ENCODE assay signal across 9 cellular contexts in the genomic region with DNA sequence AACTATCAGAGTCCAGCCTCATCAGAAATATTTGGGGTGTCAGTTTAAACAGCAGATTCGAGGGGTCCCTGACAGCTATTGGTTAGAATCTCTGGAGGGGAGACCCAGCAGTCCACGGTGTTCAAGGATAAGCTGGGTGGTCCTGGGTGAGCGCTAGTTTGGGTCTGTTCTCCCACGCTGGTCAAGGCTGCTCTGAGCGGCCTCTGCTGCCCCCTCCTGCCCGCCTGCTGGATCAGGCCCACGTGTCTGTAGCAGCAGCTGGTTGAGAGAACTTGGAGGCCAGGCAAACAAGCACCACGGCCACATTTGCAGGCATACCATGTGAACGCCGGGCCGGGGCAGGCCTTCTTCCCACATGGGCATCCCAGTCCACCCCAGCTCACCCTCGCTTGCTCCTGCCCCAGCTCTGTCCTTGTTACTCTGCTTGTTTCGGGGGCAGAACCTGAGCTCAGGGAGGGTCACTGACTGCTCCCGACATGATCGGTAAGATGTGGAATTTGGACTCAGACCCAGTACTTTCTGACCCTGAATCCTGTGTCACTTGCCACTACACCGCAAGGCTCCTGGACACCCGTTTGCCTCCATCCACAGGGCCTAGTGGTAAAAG. TPM values are rescaled to one million over a fixed set of nuclear protein-coding genes. Genes with fewer than 3 reads are reported as not detected.
DNase-seq lines count a peak whose midpoint lies in the region; ATAC-seq and TF ChIP-seq lines count a peak whose summit lies in the region.
"Had no signal": no experiment of that assay in that cellular context is flagged by ENCODE, and none has a peak within 500 bp of the region (broad histone marks: within the 10 kb centered on the region; RNA-seq: fewer than 3 reads in every experiment).

No MANE protein-coding gene starts in this region.

- DNase-seq in NCI-H345 (lab: John Stamatoyannopoulos, UW) (peak; percentile 12), NCI-H345 treated with DMSO at 0.1 percent for 48 hours (lab: John Stamatoyannopoulos, UW; ENCODE audit: unreplicated experiment) (no peak), Kasumi-1 (lab: John Stamatoyannopoulos, UW) (peak; percentile 37 to 39), Right ventricle myocardium superior (peak; percentile 76), prostate gland (ENCODE audit: low spot score) (peak; percentile 46)
- peak; percentile 21 for DNase-seq in activated CD4-positive, alpha-beta memory T cell treated with anti-CD3 and anti-CD28 coated beads, Interleukin-2, amount 10 ng/mL, durations not matched to agents 7 days and 5 days

- no peaks in the 10 kb centered on the region for H3K4me1 ChIP-seq in prostate gland (replicated peaks)

- no peak for TF ChIP-seq POLR2A in prostate gland (IDR thresholded peaks at IDR 0.05)

- H3K9me3 ChIP-seq in prostate gland, result no peaks in the 10 kb centered on the region

- peaks cover 42% of the 10 kb centered on the region for H3K27me3 ChIP-seq in prostate gland (replicated peaks; ENCODE audit: insufficient read depth)

- 14% methylated on average over 17 of the region's 17 CpGs for WGBS in prostate gland

- H3K4me1 Mint-ChIP-seq in activated CD4-positive, alpha-beta memory T cell treated with anti-CD3 and anti-CD28 coated beads, Interleukin-2, amount 10 ng/mL, durations not matched to agents 7 days and 5 days, result peaks cover 5% of the 10 kb centered on the region

- POLR2A ChIA-PET in activated CD4-positive, alpha-beta memory T cell treated with anti-CD3 and anti-CD28 coated beads, Interleukin-2, amount 10 ng/mL, durations not matched to agents 7 days and 5 days (lab: Charles Lee), result no interaction called here

- CTCF ChIA-PET in activated CD4-positive, alpha-beta memory T cell treated with anti-CD3 and anti-CD28 coated beads, Interleukin-2, amount 10 ng/mL, durations not matched to agents 7 days and 5 days (lab: Charles Lee), result interaction anchor here (1.0 to 1.8 kb wide), 3 partner anchors 177 to 696 kb away, joined by 4 to 8 read pairs (median 5); no protein-coding TSS in a partner anchor

- intact Hi-C loops in Right ventricle myocardium superior (cut with DNase I) (loop anchor here (1.0 to 10.0 kb wide), 3 partner anchors 175 to 693 kb away; no protein-coding TSS in a partner anchor), prostate gland (cut with DNase I) (loop anchor here (2.0 to 5.0 kb wide), 5 partner anchors 177 to 697 kb away; no protein-coding TSS in a partner anchor)

- H3K36me3 ChIP-seq in prostate gland, result no peaks in the 10 kb centered on the region

- ATAC-seq in Right ventricle myocardium superior (ENCODE audit: poor library complexity) (peak; percentile 86), GM19397 (IDR thresholded peaks at IDR 0.05; ENCODE audit: unreplicated experiment) (no peak), GM19023 (IDR thresholded peaks at IDR 0.05; ENCODE audit: unreplicated experiment) (no peak)

- no peak overlapping the region for H3K4me3 Mint-ChIP-seq in activated CD4-positive, alpha-beta memory T cell treated with anti-CD3 and anti-CD28 coated beads, Interleukin-2, amount 10 ng/mL, durations not matched to agents 7 days and 5 days

- TF ChIP-seq CTCF in prostate gland (IDR thresholded peaks at IDR 0.05), result peak in 3 of 4 experiments; percentile 66 to 85 (median 83)

- no peaks in the 10 kb centered on the region for H3K9me3 Mint-ChIP-seq in activated CD4-positive, alpha-beta memory T cell treated with anti-CD3 and anti-CD28 coated beads, Interleukin-2, amount 10 ng/mL, durations not matched to agents 7 days and 5 days

- H3K36me3 Mint-ChIP-seq in activated CD4-positive, alpha-beta memory T cell treated with anti-CD3 and anti-CD28 coated beads, Interleukin-2, amount 10 ng/mL, durations not matched to agents 7 days and 5 days (ENCODE audit: low read depth), result no peaks in the 10 kb centered on the region
- H3K36me3 Mint-ChIP-seq: CD4-positive, alpha-beta memory T cell had no signal

- H3K27ac Mint-ChIP-seq in activated CD4-positive, alpha-beta memory T cell treated with anti-CD3 and anti-CD28 coated beads, Interleukin-2, amount 10 ng/mL, durations not matched to agents 7 days and 5 days, result no peak overlapping the region
- H3K27ac Mint-ChIP-seq: CD4-positive, alpha-beta memory T cell had no signal

- H3K27me3 Mint-ChIP-seq in activated CD4-positive, alpha-beta memory T cell treated with anti-CD3 and anti-CD28 coated beads, Interleukin-2, amount 10 ng/mL, durations not matched to agents 7 days and 5 days, result peaks cover 60% of the 10 kb centered on the region

- H3K27ac ChIP-seq in prostate gland, result peak overlapping the region; percentile 86 to 87

- no peak overlapping the region for H3K4me3 ChIP-seq in prostate gland

RNA-seq across cellular contexts. Expression of a gene that starts 7.4 kb away (rescaled TPM):
- not detected for total RNA-seq in activated CD4-positive, alpha-beta memory T cell treated with anti-CD3 and anti-CD28 coated beads, Interleukin-2, amount 10 ng/mL, durations not matched to agents 7 days and 5 days
- total RNA-seq in Right ventricle myocardium superior, result 0.11 TPM
- total RNA-seq in prostate gland, result 1 to 10 TPM; 5.3 to 6.9 TPM
- total RNA-seq: CD4-positive, alpha-beta memory T cell had no signal

RNA-seq across cellular contexts. Expression of a gene that starts 37.3 kb away (rescaled TPM):
- 10 to 100 TPM; 22.2 TPM for total RNA-seq in activated CD4-positive, alpha-beta memory T cell treated with anti-CD3 and anti-CD28 coated beads, Interleukin-2, amount 10 ng/mL, durations not matched to agents 7 days and 5 days
- total RNA-seq in Right ventricle myocardium superior (9.6 TPM), prostate gland (10 to 100 TPM; 23.7 to 43.8 TPM)

RNA-seq across cellular contexts. Expression of a gene that starts 48.9 kb away (rescaled TPM):
- total RNA-seq in activated CD4-positive, alpha-beta memory T cell treated with anti-CD3 and anti-CD28 coated beads, Interleukin-2, amount 10 ng/mL, durations not matched to agents 7 days and 5 days, result not detected
- total RNA-seq in Right ventricle myocardium superior (1.4 TPM), prostate gland (1 to 10 TPM in 1 of 2 donors, under 1 TPM in 1; 0.41 to 6.5 TPM)
- total RNA-seq: CD4-positive, alpha-beta memory T cell had no signal
